Comparison of ENCODE assay signal across 28 cellular contexts in genomic region chr14:103216399-103216798, GRCh38.
DNase-seq lines count a peak whose midpoint lies in the region; FAIRE-seq and TF ChIP-seq lines count a peak whose summit lies in the region.
"Had no signal": no experiment of that assay in that cellular context is flagged by ENCODE, and none has a peak within 500 bp of the region (broad histone marks: within the 10 kb centered on the region; RNA-seq: fewer than 3 reads in every experiment).

No MANE protein-coding gene starts in this region.

- TF ChIP-seq CTCF in chondrocyte (IDR thresholded peaks at IDR 0.05) (no peak), kidney (IDR thresholded peaks at IDR 0.05; ENCODE audit: borderline replicate concordance, extremely low read depth, insufficient read depth) (no peak), osteoblast (IDR thresholded peaks at IDR 0.05; ENCODE audit: extremely low read depth, low read depth, low read length) (no peak), glutamatergic neuron (IDR thresholded peaks at IDR 0.05; ENCODE audit: partially characterized antibody, unreplicated experiment) (no peak)

- peaks cover 21% of the 10 kb centered on the region for H3K27me3 ChIP-seq in osteoblast (ENCODE audit: insufficient read depth, low read length)

- no peaks in the 10 kb centered on the region for H4K20me1 ChIP-seq in osteoblast (ENCODE audit: insufficient read depth, low read length)
- H4K20me1 ChIP-seq: BLaER1 treated with 17β-estradiol and CSF1 and Interleukin-3, amounts not matched to agents 10 nM and 100 nM had no signal

- H3K9me3 Mint-ChIP-seq in chondrocyte (ENCODE audit: low read depth) (peaks cover 4% of the 10 kb centered on the region), glutamatergic neuron (ENCODE audit: unreplicated experiment) (peaks cover 3% of the 10 kb centered on the region)
- H3K9me3 Mint-ChIP-seq: CD8-positive, alpha-beta T cell had no signal

- H3K4me3 Mint-ChIP-seq in chondrocyte (ENCODE audit: unreplicated experiment) = no peak overlapping the region
- no peak overlapping the region for H3K4me3 Mint-ChIP-seq in glutamatergic neuron (ENCODE audit: unreplicated experiment)
- H3K4me3 Mint-ChIP-seq: B cell; CD4-positive, alpha-beta T cell; CD8-positive, alpha-beta T cell had no signal

- no peak overlapping the region for H3K9ac ChIP-seq in kidney (ENCODE audit: low read length in 2 of 2)
- H3K9ac ChIP-seq: BLaER1 treated with 17β-estradiol and CSF1 and Interleukin-3, amounts not matched to agents 10 nM and 100 nM had no signal

- peaks cover 6% of the 10 kb centered on the region for H3K36me3 Mint-ChIP-seq in chondrocyte (ENCODE audit: low read depth)
- H3K36me3 Mint-ChIP-seq in glutamatergic neuron (ENCODE audit: unreplicated experiment) = peaks cover 5% of the 10 kb centered on the region
- H3K36me3 Mint-ChIP-seq: CD8-positive, alpha-beta T cell had no signal

- H3K9me3 ChIP-seq in kidney (ENCODE audit: control insufficient read depth in 1 of 2, low read length in 2 of 2) (no peaks in the 10 kb centered on the region), osteoblast (ENCODE audit: low read depth, low read length) (peaks cover 3% of the 10 kb centered on the region)
- H3K9me3 ChIP-seq: Caco-2 had no signal

- H3K4me2 ChIP-seq in osteoblast (ENCODE audit: insufficient read depth, low read length) = no peak overlapping the region
- H3K4me2 ChIP-seq: A549; BLaER1 treated with 17β-estradiol and CSF1 and Interleukin-3, amounts not matched to agents 10 nM and 100 nM had no signal

- no peak overlapping the region for H3K4me3 ChIP-seq in kidney (ENCODE audit: low read length in 2 of 2)
- H3K4me3 ChIP-seq in osteoblast (ENCODE audit: insufficient read depth, low read length) = no peak overlapping the region
- H3K4me3 ChIP-seq: A549; BLaER1 treated with 17β-estradiol and CSF1 and Interleukin-3, amounts not matched to agents 10 nM and 100 nM; GM12878 had no signal

- H3K27me3 Mint-ChIP-seq in chondrocyte (ENCODE audit: low read depth) = peaks cover 3% of the 10 kb centered on the region
- peaks cover 16% of the 10 kb centered on the region for H3K27me3 Mint-ChIP-seq in glutamatergic neuron (ENCODE audit: unreplicated experiment)

- H3K36me3 ChIP-seq in kidney (ENCODE audit: control insufficient read depth in 1 of 2, insufficient read depth in 2 of 2, low read length in 2 of 2) (no peaks in the 10 kb centered on the region), osteoblast (ENCODE audit: insufficient read depth, low read length) (no peaks in the 10 kb centered on the region)
- H3K36me3 ChIP-seq: BLaER1 treated with 17β-estradiol and CSF1 and Interleukin-3, amounts not matched to agents 10 nM and 100 nM had no signal

- no peak overlapping the region for H2AFZ ChIP-seq in osteoblast (ENCODE audit: low read length)

- H3K27ac ChIP-seq in kidney (ENCODE audit: low read depth in 2 of 2, low read length in 2 of 2) = no peak overlapping the region
- no peak overlapping the region for H3K27ac ChIP-seq in osteoblast (ENCODE audit: low read depth, low read length)
- H3K27ac ChIP-seq: 22Rv1; A549; BLaER1 treated with 17β-estradiol and CSF1 and Interleukin-3, amounts not matched to agents 10 nM and 100 nM; C4-2B had no signal

- H3K4me1 ChIP-seq in kidney (ENCODE audit: control insufficient read depth in 1 of 2, insufficient read depth in 1 of 2, low read depth in 1 of 2, low read length in 2 of 2) (peaks cover 0 to 2% of the 10 kb centered on the region in 2 donors), osteoblast (ENCODE audit: insufficient read depth, low read length) (no peaks in the 10 kb centered on the region)
- H3K4me1 ChIP-seq: A549; BLaER1 treated with 17β-estradiol and CSF1 and Interleukin-3, amounts not matched to agents 10 nM and 100 nM had no signal

- FAIRE-seq in kidney (lab: Jason Lieb, UNC) = no peak
- FAIRE-seq: A549, GM12878, GM12892, GM18507 had no signal

- intact Hi-C loops in kidney (cut with DNase I) = no loop called here

- peak; percentile 31 for DNase-seq in D341Med (ENCODE audit: low spot score)
- DNase-seq in chondrocyte (ENCODE audit: low spot score) = peak; percentile 58
- DNase-seq in kidney = peak; percentile 60
- peak; percentile 8 for DNase-seq in osteoblast (ENCODE audit: insufficient read length, low spot score, missing footprints)
- DNase-seq in activated CD4-positive, alpha-beta T cell treated with anti-CD3 and anti-CD28 coated beads for 1 hour = no peak
- no peak for DNase-seq in inferior parietal cortex (ENCODE audit: extremely low spot score)
- no peak for DNase-seq in glutamatergic neuron
- DNase-seq in epidermal melanocyte (ENCODE audit: insufficient read length, low spot score) = no peak
- DNase-seq: AML-193; Caco-2; Calu3; CD4-positive, alpha-beta T cell; CD8-positive, alpha-beta T cell; DMS 273 treated with DMSO at 0.1 percent for 48 hours; DMS153; DMS53; DMS79; DND-41; EL; GDM1 had no signal

- H3K27ac Mint-ChIP-seq in chondrocyte (ENCODE audit: unreplicated experiment) (no peak overlapping the region), glutamatergic neuron (ENCODE audit: unreplicated experiment) (no peak overlapping the region)
- H3K27ac Mint-ChIP-seq: B cell; CD4-positive, alpha-beta T cell; CD8-positive, alpha-beta T cell had no signal

- H3K4me1 Mint-ChIP-seq in chondrocyte (ENCODE audit: low read depth) = peaks cover 4% of the 10 kb centered on the region
- H3K4me1 Mint-ChIP-seq in glutamatergic neuron (ENCODE audit: low read depth, unreplicated experiment) = no peaks in the 10 kb centered on the region

- H3K79me2 ChIP-seq in osteoblast (ENCODE audit: insufficient read depth, low read length) = no peaks in the 10 kb centered on the region

Comparison
In these comparisons a context has a peak if more than half of its experiments do, and no peak if none do; other contexts are left out.
1. DNase-seq: peak in D341Med (single experiment), chondrocyte (single experiment), kidney (single experiment) and osteoblast (single experiment); none in activated CD4-positive, alpha-beta T cell treated with anti-CD3 and anti-CD28 coated beads for 1 hour (single experiment), inferior parietal cortex (single experiment), glutamatergic neuron (single experiment) and epidermal melanocyte (single experiment).